ENCODE assay signal across 25 cellular contexts in the genomic region with DNA sequence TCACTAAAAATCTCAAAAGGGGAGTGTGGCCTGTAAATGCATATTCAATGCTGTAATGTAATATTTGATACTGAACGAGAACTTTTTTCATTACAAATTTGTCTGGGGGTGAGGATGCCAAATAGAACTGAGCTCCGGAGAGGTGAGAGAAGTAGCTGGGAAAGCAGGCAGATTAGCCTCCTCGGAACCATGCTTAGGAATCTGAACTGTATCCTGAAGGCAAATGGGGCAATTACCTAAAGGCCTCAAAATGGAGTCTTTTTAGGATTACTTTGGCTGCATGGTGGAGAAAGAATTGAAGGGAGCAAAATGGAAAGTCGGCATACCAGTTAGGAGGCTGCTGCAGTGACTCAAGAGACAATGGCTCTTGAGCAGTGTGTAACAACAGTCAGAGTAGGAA.
"Had no signal": no experiment of that assay in that cellular context is flagged by ENCODE, and none has a peak within 500 bp of the region (broad histone marks: within the 10 kb centered on the region; RNA-seq: fewer than 3 reads in every experiment).

No MANE protein-coding gene starts in this region.

- H3K4me1 ChIP-seq: parathyroid adenoma, psoas muscle, tibial artery had no signal

- H3K4me3 Mint-ChIP-seq: naive thymus-derived CD8-positive, alpha-beta T cell; neural crest cell; stimulated activated effector memory CD8-positive, alpha-beta T cell treated with anti-CD3 and anti-CD28 coated beads, Interleukin-12 subunit alpha, Interleukin-12 subunit beta, amount 100 ng/mL, for 72 hours; stimulated activated naive CD8-positive, alpha-beta T cell treated with anti-CD3 and anti-CD28 coated beads, Interleukin-15, Interleukin-2, amounts not matched to agents 100 ng/mL and 50 ng/mL, for 24 hours had no signal

- H3K27me3 ChIP-seq: left lung, neutrophil, sigmoid colon, spleen, suprapubic skin, tibial artery, upper lobe of right lung had no signal

- H3K27ac Mint-ChIP-seq: naive thymus-derived CD8-positive, alpha-beta T cell; stimulated activated effector memory CD8-positive, alpha-beta T cell treated with anti-CD3 and anti-CD28 coated beads, Interleukin-12 subunit alpha, Interleukin-12 subunit beta, amount 100 ng/mL, for 72 hours; stimulated activated naive CD8-positive, alpha-beta T cell treated with anti-CD3 and anti-CD28 coated beads, Interleukin-15, Interleukin-2, amounts not matched to agents 100 ng/mL and 50 ng/mL, for 24 hours had no signal

- H3K27ac ChIP-seq: left lung, lower lobe of right lung, neutrophil, parathyroid adenoma, psoas muscle, sigmoid colon, spleen, suprapubic skin, thoracic aorta, tibial artery, upper lobe of right lung had no signal

- DNase-seq: head of caudate nucleus; hippocampal formation; kidney; left colon; left lung; lower lobe of right lung; mammary epithelial cell; mesenchymal stem cell; naive thymus-derived CD8-positive, alpha-beta T cell; occipital lobe; psoas muscle; sigmoid colon; small intestine; spleen; stimulated activated CD4-positive, alpha-beta T cell treated with anti-CD3 and anti-CD28 coated beads, Interleukin-4, amount 100 ng/mL, for 24 hours; stimulated activated naive CD4-positive, alpha-beta T cell; tibial artery; upper lobe of right lung had no signal

- H3K4me3 ChIP-seq: left lung, lower lobe of right lung, psoas muscle, sigmoid colon, spleen, suprapubic skin, thoracic aorta, tibial artery, upper lobe of right lung had no signal

- H3K9me3 Mint-ChIP-seq: naive thymus-derived CD8-positive, alpha-beta T cell; neural crest cell; stimulated activated effector memory CD8-positive, alpha-beta T cell treated with anti-CD3 and anti-CD28 coated beads, Interleukin-12 subunit alpha, Interleukin-12 subunit beta, amount 100 ng/mL, for 72 hours; stimulated activated naive CD8-positive, alpha-beta T cell treated with anti-CD3 and anti-CD28 coated beads, Interleukin-15, Interleukin-2, amounts not matched to agents 100 ng/mL and 50 ng/mL, for 24 hours had no signal

- H3K9me3 ChIP-seq: left lung, lower lobe of right lung, neutrophil, psoas muscle, sigmoid colon, spleen, suprapubic skin, thoracic aorta, tibial artery, upper lobe of right lung had no signal

- H3K27me3 Mint-ChIP-seq: naive thymus-derived CD8-positive, alpha-beta T cell; stimulated activated naive CD8-positive, alpha-beta T cell treated with anti-CD3 and anti-CD28 coated beads, Interleukin-15, Interleukin-2, amounts not matched to agents 100 ng/mL and 50 ng/mL, for 24 hours had no signal

- H3K36me3 ChIP-seq: left lung, neutrophil, thoracic aorta had no signal

- ATAC-seq: left colon; left lung; lower lobe of right lung; naive thymus-derived CD8-positive, alpha-beta T cell; psoas muscle; stimulated activated effector memory CD8-positive, alpha-beta T cell treated with anti-CD3 and anti-CD28 coated beads, Interleukin-12 subunit alpha, Interleukin-12 subunit beta, amount 100 ng/mL, for 72 hours; upper lobe of right lung had no signal
